ENCODE assay signal across 9 cellular contexts in genomic region chr14:50763386-50764007, GRCh38.
DNase-seq lines count a peak whose midpoint lies in the region; TF ChIP-seq lines count a peak whose summit lies in the region.
"Had no signal": no experiment of that assay in that cellular context is flagged by ENCODE, and none has a peak within 500 bp of the region (broad histone marks: within the 10 kb centered on the region; RNA-seq: fewer than 3 reads in every experiment).

No MANE protein-coding gene starts in this region.

- peaks cover 27% of the 10 kb centered on the region for H3K4me1 ChIP-seq in fibroblast of lung (ENCODE audit: control insufficient read depth, extremely low read depth, insufficient read depth, low read length)
- H3K4me1 ChIP-seq: colonic mucosa had no signal

- H3K79me2 ChIP-seq in fibroblast of lung (ENCODE audit: control insufficient read depth, insufficient read depth, low read length) = no peaks in the 10 kb centered on the region

- H3K36me3 ChIP-seq in fibroblast of lung (ENCODE audit: control insufficient read depth, insufficient read depth, low read length) = peaks cover 15% of the 10 kb centered on the region
- H3K36me3 ChIP-seq: colonic mucosa had no signal

- no peaks in the 10 kb centered on the region for H4K20me1 ChIP-seq in fibroblast of lung (ENCODE audit: control insufficient read depth, extremely low read depth, insufficient read depth, low read length)

- no peaks in the 10 kb centered on the region for H3K9me3 ChIP-seq in fibroblast of lung (ENCODE audit: control insufficient read depth, insufficient read depth, low read depth, low read length)
- H3K9me3 ChIP-seq: colonic mucosa had no signal

- peak overlapping the region; percentile 79 for H3K27ac ChIP-seq in fibroblast of lung (ENCODE audit: insufficient read depth, low read length)
- H3K27ac ChIP-seq: colonic mucosa had no signal

- H3K9ac ChIP-seq in fibroblast of lung (ENCODE audit: insufficient read depth, low read length) = no peak overlapping the region

- H2AFZ ChIP-seq in fibroblast of lung (ENCODE audit: low read length) = no peak overlapping the region

- peak; percentile 99 for DNase-seq in GM04503 (ENCODE audit: low read depth)
- peak; percentile 8 for DNase-seq in RPMI7951 (ENCODE audit: low read depth)
- DNase-seq in fibroblast of lung (ENCODE audit: low read depth in 2 of 2) = peak; percentile 88 to 95
- DNase-seq in smooth muscle cell of the brain vasculature (ENCODE audit: low read depth, low spot score) = peak; percentile 66
- no peak for DNase-seq in retina
- DNase-seq in GDM1 (lab: John Stamatoyannopoulos, UW) = no peak
- no peak for DNase-seq in activated CD8-positive, alpha-beta memory T cell treated with anti-CD3 and anti-CD28 coated beads for 24 hours
- DNase-seq: colonic mucosa, NCI-H226 had no signal

- no peaks in the 10 kb centered on the region for H3K27me3 ChIP-seq in fibroblast of lung (ENCODE audit: control insufficient read depth, insufficient read depth, low read length)
- H3K27me3 ChIP-seq: colonic mucosa had no signal

- no peak overlapping the region for H3K4me3 ChIP-seq in fibroblast of lung (replicated peaks in 1 of 4; ENCODE audit: control extremely low read depth in 1 of 4, insufficient read depth in 1 of 4, low read depth in 3 of 4, low read length in 4 of 4)
- H3K4me3 ChIP-seq: colonic mucosa had no signal

- H3K4me2 ChIP-seq in fibroblast of lung (ENCODE audit: extremely low read depth, insufficient read depth, low read length) = peak overlapping the region; percentile 60

- TF ChIP-seq CTCF in fibroblast of lung (conservative IDR thresholded peaks at IDR 0.05 in 1 of 2, IDR thresholded peaks at IDR 0.05 in 1 of 2; ENCODE audit: low read depth in 1 of 2, low read length in 2 of 2) = no peak

Comparison
In these comparisons a context has a peak if more than half of its experiments do, and no peak if none do; other contexts are left out.
1. DNase-seq: peak in GM04503 (single experiment), RPMI7951 (single experiment), fibroblast of lung (2 of 2) and smooth muscle cell of the brain vasculature (single experiment); none in retina (single experiment), GDM1 (single experiment) and activated CD8-positive, alpha-beta memory T cell treated with anti-CD3 and anti-CD28 coated beads for 24 hours (single experiment).